In genomic region chr16:28878083-28878926, GRCh38 we compare ENCODE assay signal across 8 cellular contexts. TPM values are rescaled to one million over a fixed set of nuclear protein-coding genes. Genes with fewer than 3 reads are reported as not detected.
DNase-seq lines count a peak whose midpoint lies in the region; ATAC-seq and TF ChIP-seq lines count a peak whose summit lies in the region.

Gene ATP2A1 (plus strand): TSS chr16:28878488. CDS start chr16:28878672, 184 bp downstream.

- H3K79me2 ChIP-seq in Loucy (ENCODE audit: insufficient read depth, low read length) = peaks cover 14% of the 10 kb centered on the region

- peak within 1 kb of the TSS; percentile 60 for H3K4me3 ChIP-seq in BJ (ENCODE audit: low read depth, low read length)
- H3K4me3 ChIP-seq in Loucy (ENCODE audit: low read length, poor library complexity, severe bottlenecking) = peak within 1 kb of the TSS; percentile 86
- peak within 1 kb of the TSS; percentile 81 for H3K4me3 ChIP-seq in effector memory CD4-positive, alpha-beta T cell (ENCODE audit: insufficient read depth, low read depth, low read length, poor library complexity, severe bottlenecking)

- H3K27me3 ChIP-seq in BJ (ENCODE audit: control insufficient read depth, insufficient read depth, low read length) (no peaks in the 10 kb centered on the region), Loucy (ENCODE audit: insufficient read depth, low read length, poor library complexity, severe bottlenecking) (no peaks in the 10 kb centered on the region)
- no peaks in the 10 kb centered on the region for H3K27me3 ChIP-seq in effector memory CD4-positive, alpha-beta T cell (replicated peaks; ENCODE audit: control insufficient read depth, insufficient read depth, low read length, poor library complexity, severe bottlenecking)

- peak within 1 kb of the TSS; percentile 89 to 91 (median 89) for H3K4me3 Mint-ChIP-seq in nephron

- peak within 1 kb of the TSS; percentile 90 for H3K9ac ChIP-seq in Loucy (ENCODE audit: low read depth, low read length, poor library complexity, severe bottlenecking)

- no peaks in the 10 kb centered on the region for H3K9me3 Mint-ChIP-seq in nephron

- no peaks in the 10 kb centered on the region for H3K27me3 Mint-ChIP-seq in nephron (ENCODE audit: low read depth)

- H3K27ac Mint-ChIP-seq in nephron = peak within 1 kb of the TSS; percentile 78 to 83 (median 80)

- H3K36me3 Mint-ChIP-seq in nephron (ENCODE audit: low read depth) = peaks cover 9% of the 10 kb centered on the region

- H3K27ac ChIP-seq in effector memory CD4-positive, alpha-beta T cell (ENCODE audit: insufficient read depth, low read length, poor library complexity, severe bottlenecking) = no peak within 1 kb of the TSS

- CTCF ChIA-PET in BJ (lab: Yijun Ruan, JAX) = interaction anchor here (0.9 to 1.0 kb wide), 2 partner anchors 13 to 67 kb away, joined by 5 read pairs; no protein-coding TSS in a partner anchor

- no peak for DNase-seq in BJ (ENCODE audit: low read depth)
- DNase-seq in effector memory CD4-positive, alpha-beta T cell = no peak
- DNase-seq in central memory CD4-positive, alpha-beta T cell = no peak

- peaks cover 5% of the 10 kb centered on the region for H4K20me1 ChIP-seq in Loucy (ENCODE audit: insufficient read depth, low read length, poor library complexity, severe bottlenecking)

- no peaks in the 10 kb centered on the region; the same call in 1 of the 2 replicates for H3F3A ChIP-seq in Loucy (ENCODE audit: low read depth)

- POLR2A ChIA-PET in BJ (lab: Charles Lee) = no interaction called here

- no peak for ATAC-seq in GM18498 (IDR thresholded peaks at IDR 0.05; ENCODE audit: unreplicated experiment)
- no peak for ATAC-seq in GM21526 (IDR thresholded peaks at IDR 0.05; ENCODE audit: low FRiP score, unreplicated experiment)
- no peak for ATAC-seq in HG03175 (IDR thresholded peaks at IDR 0.05; ENCODE audit: unreplicated experiment)

- peaks cover under 1% of the 10 kb centered on the region; the same call in 1 of the 2 replicates for H3K36me3 ChIP-seq in BJ (ENCODE audit: control insufficient read depth, insufficient read depth, low read length)
- H3K36me3 ChIP-seq in Loucy (ENCODE audit: insufficient read depth, low read length) = peaks cover 3% of the 10 kb centered on the region; the same call in 1 of the 2 replicates
- H3K36me3 ChIP-seq in effector memory CD4-positive, alpha-beta T cell (ENCODE audit: control insufficient read depth, insufficient read depth, low read length) = peaks cover under 1% of the 10 kb centered on the region

- peaks cover 14% of the 10 kb centered on the region for H3K4me1 ChIP-seq in Loucy (ENCODE audit: insufficient read depth, low read length, poor library complexity, severe bottlenecking)
- H3K4me1 ChIP-seq in effector memory CD4-positive, alpha-beta T cell (ENCODE audit: control insufficient read depth, insufficient read depth, low read length, poor library complexity, severe bottlenecking) = peaks cover 12% of the 10 kb centered on the region

- no peaks in the 10 kb centered on the region for H3K9me2 ChIP-seq in Loucy (replicated peaks; ENCODE audit: low read depth, low read length)

- no peak for TF ChIP-seq CTCF in BJ (IDR thresholded peaks at IDR 0.05; ENCODE audit: insufficient read depth, low read depth, low read length)
- no peak for TF ChIP-seq CTCF in Loucy (conservative IDR thresholded peaks at IDR 0.05; ENCODE audit: low read length)
- no peak for TF ChIP-seq CTCF in nephron (IDR thresholded peaks at IDR 0.05; ENCODE audit: unreplicated experiment in 3 of 3)

- H3K9me3 ChIP-seq in Loucy (ENCODE audit: insufficient read depth, low read depth, low read length) = no peaks in the 10 kb centered on the region
- H3K9me3 ChIP-seq in effector memory CD4-positive, alpha-beta T cell (ENCODE audit: control insufficient read depth, low read length) = no peaks in the 10 kb centered on the region

- H3K4me2 ChIP-seq in Loucy (ENCODE audit: low read depth, low read length, poor library complexity, severe bottlenecking) = peak within 1 kb of the TSS; percentile 96

- H3K4me1 Mint-ChIP-seq in nephron = peaks cover 60% of the 10 kb centered on the region

- peak within 1 kb of the TSS; percentile 86 for H2AFZ ChIP-seq in Loucy (ENCODE audit: low read length)

RNA-seq across cellular contexts. Expression of gene ATP2A1, which starts in this region (rescaled TPM):
- polyA plus RNA-seq in BJ (2011; rRNA removed) = 0.38 and 0.44 TPM in 2 replicates
- 0.10 and 0.62 TPM in 2 replicates for polyA minus RNA-seq in BJ (2011; rRNA and poly(A)+ RNA removed)
